ENCODE assay signal across 10 cellular contexts in genomic region chr4:163679189-163679588, GRCh38.
DNase-seq lines count a peak whose midpoint lies in the region; ATAC-seq and TF ChIP-seq lines count a peak whose summit lies in the region.
"Had no signal": no experiment of that assay in that cellular context is flagged by ENCODE, and none has a peak within 500 bp of the region (broad histone marks: within the 10 kb centered on the region; RNA-seq: fewer than 3 reads in every experiment).

No MANE protein-coding gene starts in this region.

- peaks cover 20% of the 10 kb centered on the region for H3K27me3 Mint-ChIP-seq in chondrocyte (ENCODE audit: low read depth)
- no peaks in the 10 kb centered on the region for H3K27me3 Mint-ChIP-seq in activated T-helper 17 cell treated with anti-CD3 and anti-CD28 coated beads, Interleukin-2, amount 50 U/mL, for 72 hours
- H3K27me3 Mint-ChIP-seq: activated CD4-positive, alpha-beta memory T cell treated with anti-CD3 and anti-CD28 coated beads for 36 hours; central memory CD8-positive, alpha-beta T cell had no signal

- H3K36me3 ChIP-seq in MG63: no peaks in the 10 kb centered on the region

- H3K4me1 Mint-ChIP-seq in chondrocyte (ENCODE audit: low read depth): no peaks in the 10 kb centered on the region
- H3K4me1 Mint-ChIP-seq in activated T-helper 17 cell treated with anti-CD3 and anti-CD28 coated beads, Interleukin-2, amount 50 U/mL, for 72 hours: peaks cover 4% of the 10 kb centered on the region
- H3K4me1 Mint-ChIP-seq: central memory CD8-positive, alpha-beta T cell had no signal

- DNase-seq in ACHN: peak; percentile 12
- peak; percentile 30 for DNase-seq in MG63
- no peak for DNase-seq in chondrocyte (ENCODE audit: low spot score)
- DNase-seq in activated CD4-positive, alpha-beta T cell treated with anti-CD3 and anti-CD28 coated beads for 1 hour: no peak
- DNase-seq in NCI-H1930 (lab: John Stamatoyannopoulos, UW): no peak
- DNase-seq: activated CD4-positive, alpha-beta memory T cell treated with anti-CD3 and anti-CD28 coated beads for 36 hours had no signal

- no peak overlapping the region for H3K4me3 Mint-ChIP-seq in chondrocyte (ENCODE audit: unreplicated experiment)
- no peak overlapping the region for H3K4me3 Mint-ChIP-seq in activated T-helper 17 cell treated with anti-CD3 and anti-CD28 coated beads, Interleukin-2, amount 50 U/mL, for 72 hours
- H3K4me3 Mint-ChIP-seq: activated CD4-positive, alpha-beta memory T cell treated with anti-CD3 and anti-CD28 coated beads for 36 hours; central memory CD8-positive, alpha-beta T cell had no signal

- TF ChIP-seq CTCF in GM12872 (IDR thresholded peaks at IDR 0.05; ENCODE audit: insufficient read depth, low read depth, low read length) (peak; percentile 54), chondrocyte (IDR thresholded peaks at IDR 0.05) (peak; percentile 75)

- H3K9me3 ChIP-seq in MG63: no peaks in the 10 kb centered on the region

- H3K27ac Mint-ChIP-seq in chondrocyte (ENCODE audit: unreplicated experiment): no peak overlapping the region
- no peak overlapping the region for H3K27ac Mint-ChIP-seq in activated T-helper 17 cell treated with anti-CD3 and anti-CD28 coated beads, Interleukin-2, amount 50 U/mL, for 72 hours
- H3K27ac Mint-ChIP-seq: activated CD4-positive, alpha-beta memory T cell treated with anti-CD3 and anti-CD28 coated beads for 36 hours had no signal

- in situ Hi-C loops in ACHN (cut with HindIII; ENCODE audit: low pct_ligation_motif_present, low pct_unique_long_range_greater_than_20kb, low sequenced_read_pairs): no loop called here

- no peaks in the 10 kb centered on the region for H3K36me3 Mint-ChIP-seq in chondrocyte (ENCODE audit: low read depth)
- H3K36me3 Mint-ChIP-seq in activated T-helper 17 cell treated with anti-CD3 and anti-CD28 coated beads, Interleukin-2, amount 50 U/mL, for 72 hours (ENCODE audit: low read depth): no peaks in the 10 kb centered on the region
- H3K36me3 Mint-ChIP-seq: activated CD4-positive, alpha-beta memory T cell treated with anti-CD3 and anti-CD28 coated beads for 36 hours had no signal

- no peaks in the 10 kb centered on the region for H3K27me3 ChIP-seq in MG63

- H3K9me3 Mint-ChIP-seq in chondrocyte (ENCODE audit: low read depth): no peaks in the 10 kb centered on the region
- no peaks in the 10 kb centered on the region for H3K9me3 Mint-ChIP-seq in activated T-helper 17 cell treated with anti-CD3 and anti-CD28 coated beads, Interleukin-2, amount 50 U/mL, for 72 hours
- H3K9me3 Mint-ChIP-seq: activated CD4-positive, alpha-beta memory T cell treated with anti-CD3 and anti-CD28 coated beads for 36 hours; central memory CD8-positive, alpha-beta T cell had no signal

- H3K4me3 ChIP-seq in MG63: no peak overlapping the region

- ATAC-seq in HG03520 (IDR thresholded peaks at IDR 0.05; ENCODE audit: unreplicated experiment): no peak
- no peak for ATAC-seq in activated T-helper 17 cell treated with anti-CD3 and anti-CD28 coated beads, Interleukin-2, amount 50 U/mL, for 72 hours (replicated peaks)

Comparison
In these comparisons a context has a peak if more than half of its experiments do, and no peak if none do; other contexts are left out.
1. DNase-seq: peak in ACHN (single experiment) and MG63 (single experiment); none in chondrocyte (single experiment), activated CD4-positive, alpha-beta T cell treated with anti-CD3 and anti-CD28 coated beads for 1 hour (single experiment) and NCI-H1930 (0 of 2).